Comparison of ENCODE assay signal across 22 cellular contexts in the genomic region with DNA sequence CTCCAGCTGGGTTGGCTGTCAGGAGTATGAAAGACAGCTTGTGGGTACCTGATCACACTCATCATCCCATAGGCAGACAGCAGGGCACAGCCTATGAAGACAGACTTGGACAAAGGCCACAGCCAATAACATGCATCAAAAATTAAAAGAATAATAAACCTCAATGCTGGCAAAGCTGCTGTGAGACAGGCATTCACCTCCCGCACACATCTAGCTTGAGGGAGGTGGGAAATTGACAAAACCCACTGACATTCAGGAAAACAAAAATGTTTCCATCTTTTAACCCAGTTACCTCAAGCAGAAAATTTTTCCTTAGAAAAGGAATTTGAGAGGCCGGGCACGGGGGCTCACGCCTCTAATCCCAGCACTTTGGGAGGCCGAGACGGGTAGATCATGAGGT. TPM values are rescaled to one million over a fixed set of nuclear protein-coding genes. Genes with fewer than 3 reads are reported as not detected.
"Had no signal": no experiment of that assay in that cellular context is flagged by ENCODE, and none has a peak within 500 bp of the region (broad histone marks: within the 10 kb centered on the region; RNA-seq: fewer than 3 reads in every experiment).

No MANE protein-coding gene starts in this region.

- FAIRE-seq: RCC 7860 had no signal

- H3K4me3 ChIP-seq: SJSA1, SK-N-MC had no signal

- DNase-seq: KBM-7, NCI-H1092, NCI-H1105 treated with DMSO at 0.1 percent for 48 hours, NCI-H1436, NCI-H187, NCI-H2029, NCI-H2081 treated with DMSO at 0.1 percent for 48 hours, NCI-H2227 treated with DMSO at 0.1 percent for 48 hours, NCI-H510A, NCI-H524 treated with DMSO at 0.1 percent for 48 hours, NCI-H69, NCI-H774, Right ventricle myocardium superior, RPMI8226, SIG-M5, T-helper 1 cell had no signal

- H3K27ac Mint-ChIP-seq: IgD-negative memory B cell had no signal

- H3K27me3 Mint-ChIP-seq: IgD-negative memory B cell had no signal

- H3K36me3 ChIP-seq: SJSA1 had no signal

- H3K27me3 ChIP-seq: SJSA1 had no signal

- H3K9me3 Mint-ChIP-seq: IgD-negative memory B cell had no signal

- H3K4me1 ChIP-seq: SJSA1 had no signal

- H3K27ac ChIP-seq: SJSA1, SK-N-MC had no signal

- H3K9me3 ChIP-seq: SJSA1 had no signal

- H3K4me3 Mint-ChIP-seq: IgD-negative memory B cell had no signal

RNA-seq across cellular contexts. Expression of a gene that starts 14.4 kb away (rescaled TPM):
- total RNA-seq: LHCN-M2, MCF 10A had no signal
